8 cellular contexts compared by ENCODE assay signal in genomic region chr11:93543292-93543977, GRCh38. TPM values are rescaled to one million over a fixed set of nuclear protein-coding genes. Genes with fewer than 3 reads are reported as not detected.
DNase-seq lines count a peak whose midpoint lies in the region; ATAC-seq and TF ChIP-seq lines count a peak whose summit lies in the region.

Gene SMCO4, minus strand, starts transcription at chr11:93543391. Its CDS starts 64,202 bp downstream, at chr11:93479189.

- no peaks in the 10 kb centered on the region for H3K36me3 Mint-ChIP-seq in activated CD4-positive, alpha-beta T cell treated with anti-CD3 and anti-CD28 coated beads, Interleukin-2, amount 10 ng/mL, durations not matched to agents 24 days and 14 days (ENCODE audit: low read depth)

- DNase-seq in C1 segment of cervical spinal cord (lab: John Stamatoyannopoulos, UW) (peak in 12 of 14 donors; percentile 20 to 84 (median 54)), NCI-H524 treated with DMSO at 0.1 percent for 48 hours (lab: John Stamatoyannopoulos, UW) (peak; percentile 39), dedifferentiated amniotic fluid mesenchymal stem cell (ENCODE audit: extremely low spot score) (peak; percentile 76), left lung (peak; percentile 89 to 97)
- peak; percentile 92 for DNase-seq in activated CD4-positive, alpha-beta T cell treated with anti-CD3 and anti-CD28 coated beads, Interleukin-2, amount 10 ng/mL, durations not matched to agents 24 days and 14 days
- peak; percentile 62 to 70 for DNase-seq in stimulated activated CD4-positive, alpha-beta T cell treated with anti-CD3 and anti-CD28 coated beads, Interleukin-2, amount 100 ng/mL, for 48 hours

- ATAC-seq in GM19351 (IDR thresholded peaks at IDR 0.05; ENCODE audit: unreplicated experiment), result peak; percentile 67
- ATAC-seq in HG03469 (IDR thresholded peaks at IDR 0.05; ENCODE audit: unreplicated experiment), result peak; percentile 63
- ATAC-seq in left lung, result peak; percentile 92

- TF ChIP-seq CTCF in left lung (IDR thresholded peaks at IDR 0.05), result peak; percentile 62 to 80

- H3K4me1 Mint-ChIP-seq in activated CD4-positive, alpha-beta T cell treated with anti-CD3 and anti-CD28 coated beads, Interleukin-2, amount 10 ng/mL, durations not matched to agents 24 days and 14 days, result peaks cover 30% of the 10 kb centered on the region

- H3K9me3 ChIP-seq in left lung, result no peaks in the 10 kb centered on the region

- no peaks in the 10 kb centered on the region for H3K9me3 Mint-ChIP-seq in activated CD4-positive, alpha-beta T cell treated with anti-CD3 and anti-CD28 coated beads, Interleukin-2, amount 10 ng/mL, durations not matched to agents 24 days and 14 days

- peak within 1 kb of the TSS; percentile 87 for H3K27ac Mint-ChIP-seq in activated CD4-positive, alpha-beta T cell treated with anti-CD3 and anti-CD28 coated beads, Interleukin-2, amount 10 ng/mL, durations not matched to agents 24 days and 14 days

- intact Hi-C loops in activated CD4-positive, alpha-beta T cell treated with anti-CD3 and anti-CD28 coated beads, Interleukin-2, amount 10 ng/mL, durations not matched to agents 24 days and 14 days (cut with micrococcal nuclease), result loop anchor here (1.0 to 5.0 kb wide), 4 partner anchors 41 to 347 kb away; partner anchors contain the start of gene SLC36A4
- intact Hi-C loops in left lung (cut with DNase I), result loop anchor here in 1 of 2 donors (10.0 kb wide), 1 partner anchor 309 kb away; no protein-coding TSS in a partner anchor

- H3K27me3 ChIP-seq in left lung, result no peaks in the 10 kb centered on the region

- H3K4me3 Mint-ChIP-seq in activated CD4-positive, alpha-beta T cell treated with anti-CD3 and anti-CD28 coated beads, Interleukin-2, amount 10 ng/mL, durations not matched to agents 24 days and 14 days, result peak within 1 kb of the TSS; percentile 92

- peaks cover 12 to 49% of the 10 kb centered on the region in 2 donors for H3K4me1 ChIP-seq in left lung

- H3K4me3 ChIP-seq in left lung, result peak within 1 kb of the TSS; percentile 73 to 75

- peak within 1 kb of the TSS; percentile 84 to 90 for H3K27ac ChIP-seq in left lung

- H3K27me3 Mint-ChIP-seq in activated CD4-positive, alpha-beta T cell treated with anti-CD3 and anti-CD28 coated beads, Interleukin-2, amount 10 ng/mL, durations not matched to agents 24 days and 14 days, result peaks cover 3% of the 10 kb centered on the region

- no peaks in the 10 kb centered on the region for H3K36me3 ChIP-seq in left lung

RNA-seq across cellular contexts. Expression of gene SMCO4, which starts in this region (rescaled TPM):
- total RNA-seq in activated CD4-positive, alpha-beta T cell treated with anti-CD3 and anti-CD28 coated beads, Interleukin-2, amount 10 ng/mL, durations not matched to agents 24 days and 14 days, result 30.0 and 33.7 TPM in 2 replicates
- 10 to 100 TPM; 42.7 to 56.0 TPM for total RNA-seq in left lung

Comparison
In these comparisons a context has a peak if more than half of its experiments do, and no peak if none do; other contexts are left out.
1. Peak in every context shown above with its lines: DNase-seq, ATAC-seq, H3K4me3 ChIP-seq and H3K27ac ChIP-seq.
2. DNase-seq: peak in every context shown above with its lines; median percentile 93 in left lung; 92 in activated CD4-positive, alpha-beta T cell treated with anti-CD3 and anti-CD28 coated beads, Interleukin-2, amount 10 ng/mL, durations not matched to agents 24 days and 14 days; 76 in dedifferentiated amniotic fluid mesenchymal stem cell; 66 in stimulated activated CD4-positive, alpha-beta T cell treated with anti-CD3 and anti-CD28 coated beads, Interleukin-2, amount 100 ng/mL, for 48 hours; 54 in C1 segment of cervical spinal cord; 39 in NCI-H524 treated with DMSO at 0.1 percent for 48 hours.